In the genomic region with DNA sequence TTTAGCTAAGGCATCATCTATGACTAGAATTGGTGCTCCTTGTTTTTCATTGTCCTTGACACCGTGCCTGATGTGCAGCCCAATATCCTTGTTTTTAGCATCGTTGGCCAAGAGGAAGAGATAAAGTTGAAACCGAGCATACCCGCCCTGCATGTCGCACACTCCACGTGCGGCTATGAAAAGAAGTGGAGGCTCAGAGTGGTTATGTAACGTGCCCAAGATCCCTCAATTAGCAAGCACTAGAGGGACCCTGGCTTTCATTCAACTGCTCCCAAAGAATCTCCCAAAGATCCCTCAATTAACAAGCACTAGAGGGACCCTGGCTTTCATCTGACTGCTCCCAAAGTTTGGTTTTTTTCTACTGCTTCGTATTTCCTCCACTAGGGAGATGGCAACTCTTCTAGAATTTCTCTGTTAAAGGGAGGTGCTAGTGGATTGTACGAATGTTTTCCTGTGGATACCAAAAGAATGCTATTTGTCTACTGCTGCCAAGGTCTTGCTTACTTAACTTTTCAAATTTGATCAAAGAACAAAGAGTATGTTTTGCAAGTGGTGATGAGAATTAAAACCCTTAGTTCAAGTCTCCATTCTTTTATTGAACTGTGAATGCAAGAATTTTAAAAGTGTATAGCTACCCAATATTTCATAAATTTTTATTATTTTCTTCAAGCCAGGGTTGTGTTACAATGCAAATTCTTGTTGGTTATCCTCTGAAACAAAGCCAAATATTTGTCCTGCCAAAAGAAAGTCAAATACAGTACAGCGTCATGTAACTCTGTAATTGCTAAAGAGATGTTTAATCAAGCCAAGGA, we compare ENCODE assay signal across 14 cellular contexts.
DNase-seq lines count a peak whose midpoint lies in the region; ATAC-seq and TF ChIP-seq lines count a peak whose summit lies in the region.
"Had no signal": no experiment of that assay in that cellular context is flagged by ENCODE, and none has a peak within 500 bp of the region (broad histone marks: within the 10 kb centered on the region; RNA-seq: fewer than 3 reads in every experiment).

No MANE protein-coding gene starts in this region.

- H3K36me3 Mint-ChIP-seq in nephron (ENCODE audit: low read depth) = no peaks in the 10 kb centered on the region
- H3K36me3 Mint-ChIP-seq in activated naive CD4-positive, alpha-beta T cell treated with anti-CD3 and anti-CD28 coated beads, Interleukin-2, amount 50 U/mL, for 72 hours = no peaks in the 10 kb centered on the region

- H3K4me3 Mint-ChIP-seq in nephron = no peak overlapping the region

- H3K27me3 Mint-ChIP-seq in nephron (ENCODE audit: low read depth) = no peaks in the 10 kb centered on the region

- H3K9me3 Mint-ChIP-seq in nephron = no peaks in the 10 kb centered on the region
- H3K9me3 Mint-ChIP-seq in activated naive CD4-positive, alpha-beta T cell treated with anti-CD3 and anti-CD28 coated beads, Interleukin-2, amount 50 U/mL, for 72 hours = no peaks in the 10 kb centered on the region

- no peak for TF ChIP-seq POLR2A in erythroblast (IDR thresholded peaks at IDR 0.05; ENCODE audit: low read length)

- TF ChIP-seq CTCF in RWPE1 (conservative IDR thresholded peaks at IDR 0.05; ENCODE audit: low read depth) = no peak
- TF ChIP-seq CTCF in fibroblast of the aortic adventitia (IDR thresholded peaks at IDR 0.05; ENCODE audit: insufficient read depth, low read length) = peak; percentile 43
- peak in 1 of 3 experiments; percentile 6 for TF ChIP-seq CTCF in nephron (IDR thresholded peaks at IDR 0.05; ENCODE audit: unreplicated experiment in 3 of 3)

- CTCF ChIA-PET in RWPE1 (lab: Yijun Ruan, JAX) = no interaction called here

- H3K27ac ChIP-seq in RWPE1 = peak overlapping the region; percentile 75
- H3K27ac ChIP-seq: BLaER1, WERI-Rb-1 had no signal

- peaks cover 14% of the 10 kb centered on the region for H3K4me1 Mint-ChIP-seq in nephron

- ATAC-seq in activated naive CD4-positive, alpha-beta T cell treated with anti-CD3 and anti-CD28 coated beads, Interleukin-2, amount 50 U/mL, for 72 hours = no peak

- no peak overlapping the region for H3K4me3 ChIP-seq in fibroblast of the aortic adventitia (ENCODE audit: low read depth, low read length)
- H3K4me3 ChIP-seq: BLaER1 had no signal

- peak overlapping the region in 2 of 3 experiments; percentile 56 to 74 for H3K27ac Mint-ChIP-seq in nephron
- H3K27ac Mint-ChIP-seq in activated naive CD4-positive, alpha-beta T cell treated with anti-CD3 and anti-CD28 coated beads, Interleukin-2, amount 50 U/mL, for 72 hours = no peak overlapping the region

- DNase-seq in AG08395 (ENCODE audit: low spot score) (peak; percentile 76), RWPE1 (ENCODE audit: low spot score) (no peak), fibroblast of the aortic adventitia (ENCODE audit: low read depth) (peak; percentile 89), COR-L47 (lab: John Stamatoyannopoulos, UW) (no peak), erythroblast (lab: John Stamatoyannopoulos, UW) (no peak)
- DNase-seq in stimulated activated CD4-positive, alpha-beta T cell treated with anti-CD3 and anti-CD28 coated beads, Interleukin-4, amount 100 ng/mL, for 4 hours = no peak
- no peak for DNase-seq in activated naive CD4-positive, alpha-beta T cell treated with anti-CD3 and anti-CD28 coated beads, Interleukin-2, amount 50 U/mL, for 72 hours (ENCODE audit: low spot score in 2 of 2)
- DNase-seq: cerebellar nuclear complex, glutamatergic neuron, midbrain, NCI-H2227 treated with DMSO at 0.1 percent for 48 hours, WERI-Rb-1 had no signal

- POLR2A ChIA-PET in RWPE1 (lab: Yijun Ruan, JAX; ENCODE audit: low non-redundant PET) = no interaction called here

Comparison
In these comparisons a context has a peak if more than half of its experiments do, and no peak if none do; other contexts are left out.
1. DNase-seq: peak in AG08395 (single experiment) and fibroblast of the aortic adventitia (single experiment); none in RWPE1 (single experiment), stimulated activated CD4-positive, alpha-beta T cell treated with anti-CD3 and anti-CD28 coated beads, Interleukin-4, amount 100 ng/mL, for 4 hours (0 of 2), COR-L47 (single experiment), erythroblast (0 of 2) and activated naive CD4-positive, alpha-beta T cell treated with anti-CD3 and anti-CD28 coated beads, Interleukin-2, amount 50 U/mL, for 72 hours (0 of 2).
2. H3K27ac Mint-ChIP-seq: peak in nephron (2 of 3); none in activated naive CD4-positive, alpha-beta T cell treated with anti-CD3 and anti-CD28 coated beads, Interleukin-2, amount 50 U/mL, for 72 hours (0 of 2).